27 cellular contexts compared by ENCODE assay signal in genomic region chr13:30882996-30883766, GRCh38. TPM values are rescaled to one million over a fixed set of nuclear protein-coding genes. Genes with fewer than 3 reads are reported as not detected.
"Had no signal": no experiment of that assay in that cellular context is flagged by ENCODE, and none has a peak within 500 bp of the region (broad histone marks: within the 10 kb centered on the region; RNA-seq: fewer than 3 reads in every experiment).

No MANE protein-coding gene starts in this region.

- H3K4me3 ChIP-seq: adrenal gland had no signal

- H3K36me3 ChIP-seq: adrenal gland had no signal

- DNase-seq: activated CD4-positive, alpha-beta memory T cell treated with anti-CD3 and anti-CD28 coated beads for 36 hours; activated CD4-positive, alpha-beta T cell treated with anti-CD3 and anti-CD28 coated beads, Interleukin-2, amount 10 ng/mL, durations not matched to agents 7 days and 5 days; activated CD4-positive, CD25-positive, alpha-beta regulatory T cell; activated CD8-positive, alpha-beta memory T cell treated with anti-CD3 and anti-CD28 coated beads for 24 hours; activated gamma-delta T cell; activated naive CD4-positive, alpha-beta T cell treated with anti-CD3 and anti-CD28 coated beads for 36 hours; activated naive CD8-positive, alpha-beta T cell treated with anti-CD3 and anti-CD28 coated beads, Interleukin-2, amount 10 ng/mL, durations not matched to agents 7 days and 5 days; activated T-cell treated with anti-CD3 and anti-CD28 coated beads, Interleukin-2, amount 50 U/mL, for 4 hours; adrenal gland; anterior cingulate cortex; NCI-H1092; NCI-H1930; NCI-H2171; NCI-H226; NCI-H510A; NCI-H526 treated with DMSO at 0.1 percent for 48 hours; NCI-H82; OCI-M1; RPMI8226; T-helper 1 cell had no signal

- H3K9ac ChIP-seq: KMS-11, SK-N-SH had no signal

- H3K9me3 ChIP-seq: adrenal gland, SK-N-SH had no signal

- H3K9me2 ChIP-seq: SK-N-SH had no signal

- H3K27ac ChIP-seq: KMS-11, VCaP had no signal

- ATAC-seq: activated T-cell treated with anti-CD3 and anti-CD28 coated beads, Interleukin-2, amount 50 U/mL, for 4 hours; Panc1; Right ventricle myocardium inferior had no signal

- H3K4me2 ChIP-seq: KMS-11, SK-N-SH had no signal

- H3K27me3 ChIP-seq: adrenal gland had no signal

RNA-seq across cellular contexts. Expression of gene MEDAG, which starts 22.9 kb away (rescaled TPM):
- total RNA-seq: activated CD4-positive, alpha-beta memory T cell treated with anti-CD3 and anti-CD28 coated beads for 36 hours; activated CD4-positive, alpha-beta T cell treated with anti-CD3 and anti-CD28 coated beads, Interleukin-2, amount 10 ng/mL, durations not matched to agents 7 days and 5 days; activated naive CD4-positive, alpha-beta T cell treated with anti-CD3 and anti-CD28 coated beads for 36 hours; activated naive CD8-positive, alpha-beta T cell treated with anti-CD3 and anti-CD28 coated beads, Interleukin-2, amount 10 ng/mL, durations not matched to agents 7 days and 5 days; activated T-cell treated with anti-CD3 and anti-CD28 coated beads, Interleukin-2, amount 50 U/mL, for 4 hours; MCF 10A; T-helper 2 cell treated with Interferon-gamma antibody and Interleukin-4, amounts not matched to agents 100 ng/mL and 5 ng/mL, for 36 hours had no signal
- polyA plus RNA-seq: SK-N-SH had no signal

RNA-seq across cellular contexts. Expression of gene TEX26, which starts 49.3 kb away (rescaled TPM):
- total RNA-seq: activated CD4-positive, alpha-beta memory T cell treated with anti-CD3 and anti-CD28 coated beads for 36 hours; activated CD4-positive, alpha-beta T cell treated with anti-CD3 and anti-CD28 coated beads, Interleukin-2, amount 10 ng/mL, durations not matched to agents 7 days and 5 days; activated naive CD4-positive, alpha-beta T cell treated with anti-CD3 and anti-CD28 coated beads for 36 hours; activated naive CD8-positive, alpha-beta T cell treated with anti-CD3 and anti-CD28 coated beads, Interleukin-2, amount 10 ng/mL, durations not matched to agents 7 days and 5 days; activated T-cell treated with anti-CD3 and anti-CD28 coated beads, Interleukin-2, amount 50 U/mL, for 4 hours; MCF 10A; Right ventricle myocardium inferior; T-helper 2 cell treated with Interferon-gamma antibody and Interleukin-4, amounts not matched to agents 100 ng/mL and 5 ng/mL, for 36 hours had no signal
- polyA plus RNA-seq: SK-N-SH had no signal
